ENCODE assay signal across 8 cellular contexts in the genomic region with DNA sequence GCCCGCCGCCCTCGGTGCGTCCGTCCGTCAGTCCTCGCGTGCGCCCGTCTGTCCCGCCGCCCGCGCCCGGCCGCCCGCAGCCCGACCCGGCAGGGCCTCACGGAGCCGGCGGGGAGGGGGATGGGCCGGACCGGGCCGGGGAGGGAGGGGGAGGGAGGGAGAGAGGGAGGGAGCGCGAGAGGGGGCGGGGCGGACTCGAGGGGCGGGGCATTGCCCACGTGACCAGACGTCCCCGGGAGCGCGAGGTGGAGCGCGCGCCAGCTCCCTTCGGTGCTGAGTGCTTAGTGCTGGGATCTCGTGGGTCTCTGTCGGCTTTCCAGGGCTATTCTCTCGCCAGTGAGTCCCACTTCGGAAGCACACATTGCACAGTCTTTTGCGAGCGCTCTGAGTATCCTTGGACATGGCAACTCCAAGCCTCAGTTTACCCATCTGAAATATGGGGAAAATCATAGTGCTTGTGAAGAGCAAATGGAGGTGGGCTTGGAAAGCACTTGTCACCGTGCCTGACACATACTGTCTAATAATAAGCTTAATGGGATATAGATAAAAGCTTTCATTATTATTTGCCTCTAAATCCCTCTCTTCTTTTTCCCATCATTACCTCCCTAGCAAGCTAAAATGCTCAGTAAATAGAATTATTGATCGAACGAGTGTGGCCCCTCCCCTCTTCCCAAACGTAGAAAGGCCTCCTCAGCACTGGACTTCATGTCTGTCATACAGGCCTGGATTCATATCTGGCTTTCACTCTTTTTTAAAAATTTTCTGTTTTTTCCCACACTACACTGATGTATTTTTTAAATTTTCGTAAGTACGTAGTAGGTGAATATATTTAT. TPM values are rescaled to one million over a fixed set of nuclear protein-coding genes. Genes with fewer than 3 reads are reported as not detected.
A peak's percentile ranks its signal among the peaks of the same experiment; 100 is the strongest.
DNase-seq lines count a peak whose midpoint lies in the region; TF ChIP-seq lines count a peak whose summit lies in the region.

A gene (minus strand): TSS at position 122 of the 833 bp plus-strand sequence. CDS start 43,296 bp downstream, outside the sequence.

- peaks cover 41% of the 10 kb centered on the region for H3K79me2 ChIP-seq in neural progenitor cell (ENCODE audit: low read depth)

- H3K9ac ChIP-seq in neural progenitor cell, result peak within 1 kb of the TSS; percentile 36
- peak within 1 kb of the TSS; percentile 71 to 94 for H3K9ac ChIP-seq in stomach smooth muscle (ENCODE audit: low read length in 2 of 2)

- peaks cover 2% of the 10 kb centered on the region for H3K9me3 Mint-ChIP-seq in neural progenitor cell

- no peaks in the 10 kb centered on the region; the same call in 1 of the 2 replicates for H3K36me3 ChIP-seq in SJCRH30
- no peaks in the 10 kb centered on the region for H3K36me3 ChIP-seq in neural progenitor cell
- no peaks in the 10 kb centered on the region for H3K36me3 ChIP-seq in stomach smooth muscle (ENCODE audit: control insufficient read depth in 2 of 2, insufficient read depth in 2 of 2, low read length in 2 of 2)

- H3K27me3 ChIP-seq in SJCRH30, result peaks cover 4% of the 10 kb centered on the region; the same call in 1 of the 2 replicates
- no peaks in the 10 kb centered on the region for H3K27me3 ChIP-seq in neural progenitor cell
- H3K27me3 ChIP-seq in stomach smooth muscle (ENCODE audit: control insufficient read depth in 1 of 2, insufficient read depth in 2 of 2, low read length in 2 of 2), result no peaks in the 10 kb centered on the region

- DNase-seq in DMS79 (lab: John Stamatoyannopoulos, UW) (peak; percentile 30), GOT3 (lab: John Stamatoyannopoulos, UW) (peak; percentile 52), M059J (ENCODE audit: low read depth) (peak; percentile 74), SJCRH30 (peak; percentile 90 to 93), activated gamma-delta T cell treated with Interleukin-2 at 50 U/mL for 16 hours (peak; percentile 81), foreskin fibroblast (peak; percentile 75 to 92), neural progenitor cell (ENCODE audit: low spot score) (peak; percentile 82)

- H3K27ac Mint-ChIP-seq in neural progenitor cell, result peak within 1 kb of the TSS; percentile 99

- H3K27me3 Mint-ChIP-seq in neural progenitor cell (ENCODE audit: insufficient read depth, low read depth), result no peaks in the 10 kb centered on the region

- H2AFZ ChIP-seq in neural progenitor cell (replicated peaks), result no peak within 1 kb of the TSS

- H3K4me3 Mint-ChIP-seq in neural progenitor cell, result peak within 1 kb of the TSS; percentile 100

- H4K20me1 ChIP-seq in neural progenitor cell (ENCODE audit: low read depth), result peaks cover 28% of the 10 kb centered on the region

- H3K4me2 ChIP-seq in neural progenitor cell, result peak within 1 kb of the TSS; percentile 88

- peaks cover 14% of the 10 kb centered on the region for H3K4me1 Mint-ChIP-seq in neural progenitor cell

- peaks cover 14% of the 10 kb centered on the region for H3F3A ChIP-seq in neural progenitor cell (ENCODE audit: low read depth)

- 0 out of 2 replicates have a peak, but pooled peaks cover 4% of the 10 kb centered on the region for H3K4me1 ChIP-seq in SJCRH30
- peaks cover 6% of the 10 kb centered on the region for H3K4me1 ChIP-seq in neural progenitor cell
- H3K4me1 ChIP-seq in stomach smooth muscle (ENCODE audit: control insufficient read depth, insufficient read depth, low read length), result peaks cover 20% of the 10 kb centered on the region

- H3K9me3 ChIP-seq in SJCRH30 (replicated peaks) (no peaks in the 10 kb centered on the region), neural progenitor cell (ENCODE audit: low read depth) (no peaks in the 10 kb centered on the region), stomach smooth muscle (ENCODE audit: control insufficient read depth in 2 of 2, low read length in 2 of 2) (no peaks in the 10 kb centered on the region)

- H3K36me3 Mint-ChIP-seq in neural progenitor cell, result peaks cover 13% of the 10 kb centered on the region

- H3K27ac ChIP-seq in SJCRH30 (peak within 1 kb of the TSS; percentile 62), neural progenitor cell (peak within 1 kb of the TSS; percentile 73), stomach smooth muscle (ENCODE audit: low read length) (peak within 1 kb of the TSS; percentile 53)

- H3K4me3 ChIP-seq in SJCRH30 (peak within 1 kb of the TSS; percentile 99), foreskin fibroblast (ENCODE audit: low read depth in 1 of 2, low read length in 2 of 2) (peak within 1 kb of the TSS; percentile 84 to 99), neural progenitor cell (peak within 1 kb of the TSS; percentile 66), stomach smooth muscle (ENCODE audit: low read length in 2 of 2) (peak within 1 kb of the TSS; percentile 92 to 98)

- TF ChIP-seq CTCF in foreskin fibroblast (IDR thresholded peaks at IDR 0.05; ENCODE audit: low read depth, low read length) (no peak), neural progenitor cell (IDR thresholded peaks at IDR 0.05) (no peak)

RNA-seq across cellular contexts. Expression of the gene that starts here (rescaled TPM):
- total RNA-seq in M059J (2014; rRNA removed; shearing (Covaris generic)), result 7.5 and 14.5 TPM in 2 replicates
- 21.5 and 22.2 TPM in 2 replicates for total RNA-seq in SJCRH30 (2014; rRNA removed; shearing (Covaris generic))
- 10.9 and 14.3 TPM in 2 replicates for total RNA-seq in neural progenitor cell (ENCODE audit: low replicate concordance)

Comparison
In these comparisons a context has a peak if more than half of its experiments do, and no peak if none do; other contexts are left out.
1. Peak in every context shown above with its lines: DNase-seq, H3K4me3 ChIP-seq and H3K27ac ChIP-seq.
2. DNase-seq: peak in every context shown above with its lines; median percentile 92 in SJCRH30; 84 in foreskin fibroblast; 82 in neural progenitor cell; 81 in activated gamma-delta T cell treated with Interleukin-2 at 50 U/mL for 16 hours; 74 in M059J; 52 in GOT3; 30 in DMS79.